Comparison of ENCODE assay signal across 26 cellular contexts in genomic region chr14:64899958-64900357, GRCh38. TPM values are rescaled to one million over a fixed set of nuclear protein-coding genes. Genes with fewer than 3 reads are reported as not detected.
"Had no signal": no experiment of that assay in that cellular context is flagged by ENCODE, and none has a peak within 500 bp of the region (broad histone marks: within the 10 kb centered on the region; RNA-seq: fewer than 3 reads in every experiment).

No MANE protein-coding gene starts in this region.

- H3K4me1 ChIP-seq: adrenal gland, foreskin keratinocyte, pancreas, right lobe of liver, stomach had no signal

- H3K27ac Mint-ChIP-seq: activated naive CD4-positive, alpha-beta T cell treated with anti-CD3 and anti-CD28 coated beads, Interleukin-2, amount 50 U/mL, for 72 hours; activated T-helper 1 cell treated with anti-CD3 and anti-CD28 coated beads, Interleukin-12 subunit alpha, Interleukin-12 subunit beta, Interleukin-2, Interleukin-4 antibody, amounts not matched to agents 30 ng/mL and 10 ng/mL and 1 ng/mL, durations not matched to agents 14 hours and 24 hours and 36 hours; natural killer cell; stimulated activated effector memory CD8-positive, alpha-beta T cell treated with anti-CD3 and anti-CD28 coated beads, Interleukin-12 subunit alpha, Interleukin-12 subunit beta, amount 100 ng/mL, for 72 hours had no signal

- DNase-seq: activated CD4-positive, alpha-beta T cell treated with anti-CD3 and anti-CD28 coated beads, Interleukin-2, amount 50 U/mL, for 48 hours; activated gamma-delta T cell treated with Interleukin-2 at 50 U/mL for 16 hours; activated T-cell treated with anti-CD3 and anti-CD28 coated beads for 4 hours; adrenal gland; dorsolateral prefrontal cortex; foreskin keratinocyte; glutamatergic neuron; hippocampal formation; natural killer cell; pancreas; right lobe of liver; stimulated activated CD4-positive, alpha-beta T cell treated with anti-CD3 and anti-CD28 coated beads, Interleukin-4, amount 100 ng/mL, for 24 hours; stomach; T-helper 1 cell; T1000; trophoblast cell; WERI-Rb-1 had no signal

- ATAC-seq: activated naive CD4-positive, alpha-beta T cell treated with anti-CD3 and anti-CD28 coated beads, Interleukin-2, amount 50 U/mL, for 72 hours; foreskin keratinocyte; natural killer cell; pancreas; right lobe of liver; stimulated activated effector memory CD8-positive, alpha-beta T cell treated with anti-CD3 and anti-CD28 coated beads, Interleukin-12 subunit alpha, Interleukin-12 subunit beta, amount 100 ng/mL, for 72 hours had no signal

- H3K27ac ChIP-seq: adrenal gland, dorsolateral prefrontal cortex, foreskin keratinocyte, pancreas, right lobe of liver, stomach, WERI-Rb-1 had no signal

- H3K36me3 Mint-ChIP-seq: activated naive CD4-positive, alpha-beta T cell treated with anti-CD3 and anti-CD28 coated beads, Interleukin-2, amount 50 U/mL, for 72 hours; natural killer cell; stimulated activated effector memory CD8-positive, alpha-beta T cell treated with anti-CD3 and anti-CD28 coated beads, Interleukin-12 subunit alpha, Interleukin-12 subunit beta, amount 100 ng/mL, for 72 hours had no signal

- H3K9me3 ChIP-seq: adrenal gland, pancreas, right lobe of liver, stomach had no signal

- H3K27me3 ChIP-seq: adrenal gland, dorsolateral prefrontal cortex, pancreas, right lobe of liver, stomach had no signal

- FAIRE-seq: colon, pancreas had no signal

- H3K4me3 Mint-ChIP-seq: activated T-helper 1 cell treated with anti-CD3 and anti-CD28 coated beads, Interleukin-12 subunit alpha, Interleukin-12 subunit beta, Interleukin-2, Interleukin-4 antibody, amounts not matched to agents 30 ng/mL and 10 ng/mL and 1 ng/mL, durations not matched to agents 14 hours and 24 hours and 36 hours; natural killer cell; stimulated activated effector memory CD8-positive, alpha-beta T cell treated with anti-CD3 and anti-CD28 coated beads, Interleukin-12 subunit alpha, Interleukin-12 subunit beta, amount 100 ng/mL, for 72 hours had no signal

- H3K4me1 Mint-ChIP-seq: natural killer cell; stimulated activated effector memory CD8-positive, alpha-beta T cell treated with anti-CD3 and anti-CD28 coated beads, Interleukin-12 subunit alpha, Interleukin-12 subunit beta, amount 100 ng/mL, for 72 hours had no signal

- H3K9me3 Mint-ChIP-seq: activated naive CD4-positive, alpha-beta T cell treated with anti-CD3 and anti-CD28 coated beads, Interleukin-2, amount 50 U/mL, for 72 hours; activated T-helper 1 cell treated with anti-CD3 and anti-CD28 coated beads, Interleukin-12 subunit alpha, Interleukin-12 subunit beta, Interleukin-2, Interleukin-4 antibody, amounts not matched to agents 30 ng/mL and 10 ng/mL and 1 ng/mL, durations not matched to agents 14 hours and 24 hours and 36 hours; natural killer cell; stimulated activated effector memory CD8-positive, alpha-beta T cell treated with anti-CD3 and anti-CD28 coated beads, Interleukin-12 subunit alpha, Interleukin-12 subunit beta, amount 100 ng/mL, for 72 hours had no signal

- H3K36me3 ChIP-seq: adrenal gland, pancreas, right lobe of liver, stomach, WERI-Rb-1 had no signal

- H3K4me2 ChIP-seq: smooth muscle cell had no signal

- H3K4me3 ChIP-seq: adrenal gland, dorsolateral prefrontal cortex, pancreas, right lobe of liver, smooth muscle cell, stomach had no signal

RNA-seq across cellular contexts. Expression of gene SPTB, which starts 20.3 kb away (rescaled TPM):
- total RNA-seq: activated T-helper 1 cell treated with anti-CD3 and anti-CD28 coated beads, Interleukin-12 subunit alpha, Interleukin-12 subunit beta, Interleukin-2, Interleukin-4 antibody, amounts not matched to agents 30 ng/mL and 10 ng/mL and 1 ng/mL, durations not matched to agents 14 hours and 24 hours and 36 hours had no signal

RNA-seq across cellular contexts. Expression of gene GPX2, which starts 42.6 kb away (rescaled TPM):
- total RNA-seq: activated naive CD4-positive, alpha-beta T cell treated with anti-CD3 and anti-CD28 coated beads, Interleukin-2, amount 50 U/mL, for 72 hours; activated T-helper 1 cell treated with anti-CD3 and anti-CD28 coated beads, Interleukin-12 subunit alpha, Interleukin-12 subunit beta, Interleukin-2, Interleukin-4 antibody, amounts not matched to agents 30 ng/mL and 10 ng/mL and 1 ng/mL, durations not matched to agents 14 hours and 24 hours and 36 hours; cardiac septum; kidney epithelial cell; mesenteric fat pad; natural killer cell; temporal lobe had no signal
